ENCODE assay signal across 22 cellular contexts in the genomic region with DNA sequence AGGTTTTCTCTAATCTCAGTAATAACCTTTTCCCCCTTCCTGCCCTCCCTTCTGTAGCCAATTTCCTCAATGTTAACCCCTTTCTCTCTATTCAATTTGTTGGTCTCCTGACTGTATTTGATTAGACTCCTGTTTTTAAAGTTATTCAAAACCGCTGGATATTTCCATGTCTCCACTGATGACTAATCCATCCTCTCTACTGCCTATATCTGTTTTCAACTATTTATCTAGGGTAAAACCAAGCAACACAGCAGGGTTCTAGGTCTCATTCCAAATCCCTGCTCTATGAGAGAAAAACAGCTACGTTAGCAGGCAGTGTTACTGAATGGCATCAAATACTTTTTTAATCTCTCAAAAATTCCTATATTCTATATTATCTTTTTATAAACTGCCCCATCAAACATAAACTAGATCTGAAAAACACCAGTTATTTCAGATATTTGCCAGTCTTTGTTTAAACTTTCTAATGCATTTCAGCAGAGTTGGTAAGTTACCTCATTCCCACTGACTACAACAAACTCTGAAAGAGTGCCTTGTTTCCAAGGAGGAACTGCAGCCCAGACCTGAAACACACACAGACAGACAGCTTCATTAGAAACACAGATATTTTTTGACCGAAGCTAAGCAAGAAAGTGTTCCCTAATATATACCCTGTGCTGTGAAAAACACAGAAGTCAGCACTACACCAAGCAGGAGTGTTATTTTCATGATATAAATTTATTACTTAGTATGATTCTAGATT. TPM values are rescaled to one million over a fixed set of nuclear protein-coding genes. Genes with fewer than 3 reads are reported as not detected.
DNase-seq lines count a peak whose midpoint lies in the region; FAIRE-seq and TF ChIP-seq lines count a peak whose summit lies in the region.
"Had no signal": no experiment of that assay in that cellular context is flagged by ENCODE, and none has a peak within 500 bp of the region (broad histone marks: within the 10 kb centered on the region; RNA-seq: fewer than 3 reads in every experiment).

No MANE protein-coding gene starts in this region.

- no peak overlapping the region for H3K18ac ChIP-seq in H9 (ENCODE audit: insufficient read length, low read depth, low read length)
- H3K18ac ChIP-seq in H1 (ENCODE audit: extremely low read depth, low read length), result no peak overlapping the region

- no peaks in the 10 kb centered on the region for H3K79me1 ChIP-seq in H9 (ENCODE audit: insufficient read depth, low read depth, low read length, poor library complexity, severe bottlenecking)
- no peaks in the 10 kb centered on the region for H3K79me1 ChIP-seq in H1 (ENCODE audit: low read depth, low read length)

- H4K8ac ChIP-seq in H9 (replicated peaks; ENCODE audit: insufficient read length, low read depth, low read length) (no peak overlapping the region), H1 (ENCODE audit: extremely low read depth, insufficient read depth, low read length) (no peak overlapping the region)

- H4K20me1 ChIP-seq in H9 (ENCODE audit: control insufficient read depth, insufficient read depth, insufficient read length) (no peaks in the 10 kb centered on the region), OCI-LY7 (ENCODE audit: insufficient read depth, low read length) (no peaks in the 10 kb centered on the region), H1 (replicated peaks in 1 of 2; ENCODE audit: control insufficient read depth in 1 of 2, insufficient read depth in 2 of 2, low read length in 2 of 2) (no peaks in the 10 kb centered on the region)

- H3K9ac ChIP-seq in H9 (ENCODE audit: extremely low read depth, insufficient read length, low read length) (no peak overlapping the region), H1 (replicated peaks in 1 of 4; ENCODE audit: extremely low read depth in 1 of 4, low read depth in 3 of 4, low read length in 3 of 4) (peak overlapping the region in 1 of 4 experiments; percentile 40; a peak in 2 of 7 replicates)

- POLR2A ChIA-PET in OCI-LY7 (lab: Charles Lee), result interaction anchor here (0.7 to 14.6 kb wide), 5 partner anchors 10 to 591 kb away, joined by 3 to 295 read pairs (median 3); a partner anchor contains a TSS
- POLR2A ChIA-PET in H1 (lab: Charles Lee; ENCODE audit: partially characterized antibody), result interaction anchor here (0.7 to 0.9 kb wide), 2 partner anchors 8 to 20 kb away, joined by 3 read pairs; a partner anchor contains a TSS

- H2BK120ac ChIP-seq in H9 (ENCODE audit: low read depth, low read length, poor library complexity, severe bottlenecking) (no peak overlapping the region), H1 (replicated peaks; ENCODE audit: low read depth, low read length) (peak overlapping the region; percentile 66)

- H3K23me2 ChIP-seq in H9 (ENCODE audit: insufficient read length, low read depth, low read length, poor library complexity, severe bottlenecking), result no peaks in the 10 kb centered on the region
- H3K23me2 ChIP-seq in H1 (ENCODE audit: low read depth, low read length), result no peaks in the 10 kb centered on the region

- CTCF ChIA-PET in OCI-LY7 (lab: Charles Lee; ENCODE audit: unreplicated experiment), result no interaction called here
- CTCF ChIA-PET in H1 (lab: Charles Lee; ENCODE audit: partially characterized antibody), result interaction anchor here (0.6 to 5.7 kb wide), 5 partner anchors 11 to 1246 kb away, joined by 3 to 52 read pairs (median 3); no protein-coding TSS in a partner anchor

- H3K27me3 Mint-ChIP-seq in H9 (ENCODE audit: low read depth), result no peaks in the 10 kb centered on the region; the same call in 1 of the 2 replicates
- H3K27me3 Mint-ChIP-seq in osteocyte (ENCODE audit: unreplicated experiment), result no peaks in the 10 kb centered on the region

- TF ChIP-seq RAD21 in H1 (IDR thresholded peaks at IDR 0.05 in 1 of 2, conservative IDR thresholded peaks at IDR 0.05 in 1 of 2; ENCODE audit: low read depth in 2 of 2, low read length in 2 of 2), result no peak

- H3K36me3 Mint-ChIP-seq in H9 (ENCODE audit: insufficient read depth in 1 of 3, low read depth in 3 of 3), result peaks cover 21 to 48% (median 38%) of the 10 kb centered on the region in 3 experiments
- H3K36me3 Mint-ChIP-seq in osteocyte (ENCODE audit: unreplicated experiment), result peaks cover 6% of the 10 kb centered on the region

- H2BK12ac ChIP-seq in H9 (ENCODE audit: insufficient read length, low read depth, low read length) (no peak overlapping the region), H1 (ENCODE audit: low read depth, low read length) (no peak overlapping the region; the same call in 1 of the 2 replicates)

- no peaks in the 10 kb centered on the region for H3K27me3 ChIP-seq in H9 (ENCODE audit: insufficient read depth, low read length)
- H3K27me3 ChIP-seq in H1 (replicated peaks in 1 of 4; ENCODE audit: control insufficient read depth in 3 of 4, extremely low read depth in 1 of 4, insufficient read depth in 3 of 4, low read length in 3 of 4), result no peaks in the 10 kb centered on the region
- H3K27me3 ChIP-seq in prostate gland (replicated peaks; ENCODE audit: insufficient read depth), result no peaks in the 10 kb centered on the region
- H3K27me3 ChIP-seq: BE2C, neutrophil, SJCRH30 had no signal

- TF ChIP-seq CTCF in H9 (conservative IDR thresholded peaks at IDR 0.05) (no peak), OCI-LY7 (conservative IDR thresholded peaks at IDR 0.05; ENCODE audit: low read length) (no peak), H1 (IDR thresholded peaks at IDR 0.05; ENCODE audit: control extremely low read depth in 1 of 3, insufficient read depth in 1 of 3, low read depth in 1 of 3, low read length in 3 of 3) (no peak), osteocyte (IDR thresholded peaks at IDR 0.05) (no peak), prostate gland (IDR thresholded peaks at IDR 0.05) (no peak)

- H2BK20ac ChIP-seq in H9 (ENCODE audit: low read depth, low read length, poor library complexity, severe bottlenecking), result no peak overlapping the region
- H2BK20ac ChIP-seq in H1 (ENCODE audit: low read length), result no peak overlapping the region

- H3K14ac ChIP-seq in H9 (ENCODE audit: insufficient read depth, low read length) (no peak overlapping the region), H1 (ENCODE audit: insufficient read length) (no peak overlapping the region)

- H4K5ac ChIP-seq in H9 (ENCODE audit: insufficient read length, low read depth, low read length) (no peak overlapping the region), H1 (ENCODE audit: insufficient read length, low read depth, low read length) (peak overlapping the region; percentile 64)

- WGBS in H9 (ENCODE audit: extremely low coverage, insufficient read length, low lambda C conversion rate), result no CpG with 5 or more reads among the region's 3 CpGs
- 80% methylated on average over 3 of the region's 3 CpGs; no CpG with 5 or more reads in 1 of the 2 experiments for WGBS in H1 (ENCODE audit: extremely low coverage in 1 of 2, insufficient coverage in 1 of 2, insufficient read length in 1 of 2, insufficient replicate concordance in 2 of 2, low coverage in 1 of 2, low lambda C conversion rate in 2 of 2, missing lambda C conversion rate in 1 of 2), 2 experiments
- 93% methylated on average over 3 of the region's 3 CpGs for WGBS in prostate gland

- TF ChIP-seq EP300 in H1 (IDR thresholded peaks at IDR 0.05; ENCODE audit: borderline replicate concordance in 1 of 2, low read depth in 2 of 2, low read length in 2 of 2), result no peak

- H3K27ac Mint-ChIP-seq in H9 (peak overlapping the region in 2 of 3 experiments; percentile 49 to 83; a peak in 5 of 7 replicates), osteocyte (ENCODE audit: unreplicated experiment) (peak overlapping the region; percentile 72)

- H4K91ac ChIP-seq in H9 (ENCODE audit: insufficient read length, low read depth, low read length) (no peak overlapping the region), H1 (replicated peaks; ENCODE audit: insufficient read length, low read length) (peak overlapping the region; percentile 53)

- H3K27ac ChIP-seq in H9 (ENCODE audit: insufficient read length, low read depth, low read length) (no peak overlapping the region), OCI-LY7 (ENCODE audit: low read depth, low read length, poor library complexity, severe bottlenecking) (no peak overlapping the region), H1 (ENCODE audit: low read depth, low read length) (no peak overlapping the region), prostate gland (no peak overlapping the region)
- H3K27ac ChIP-seq: neutrophil, SJCRH30 had no signal

- H3K23ac ChIP-seq in H9 (ENCODE audit: insufficient read length, low read depth, low read length) (no peak overlapping the region), H1 (ENCODE audit: insufficient read length) (no peak overlapping the region)

- H3K4ac ChIP-seq in H9 (ENCODE audit: low read depth, low read length) (no peak overlapping the region), H1 (replicated peaks; ENCODE audit: insufficient read length, low read depth, low read length) (no peak overlapping the region)

- H3K4me3 ChIP-seq in OCI-LY7 (ENCODE audit: low read depth, low read length, poor library complexity, severe bottlenecking) (no peak overlapping the region), H1 (ENCODE audit: extremely low read depth in 1 of 4, insufficient read depth in 2 of 4, low read depth in 3 of 4, low read length in 4 of 4) (no peak overlapping the region), prostate gland (no peak overlapping the region)
- H3K4me3 ChIP-seq: SJCRH30 had no signal

- H2BK15ac ChIP-seq in H9 (ENCODE audit: low read depth, low read length) (no peak overlapping the region), H1 (ENCODE audit: low read length) (no peak overlapping the region)

- H3K56ac ChIP-seq in H9 (ENCODE audit: insufficient read length, low read depth, low read length), result no peak overlapping the region
- H3K56ac ChIP-seq in H1 (replicated peaks; ENCODE audit: insufficient read length, low read depth, low read length), result no peak overlapping the region

- H3T11ph ChIP-seq in H9 (ENCODE audit: low read length), result no peak overlapping the region

- H2AK5ac ChIP-seq in H9 (ENCODE audit: insufficient read length, low read length) (no peak overlapping the region), H1 (ENCODE audit: low read depth, low read length) (no peak overlapping the region)

- H3K4me3 Mint-ChIP-seq in H9 (no peak overlapping the region), osteocyte (ENCODE audit: unreplicated experiment) (no peak overlapping the region)

- intact Hi-C loops in OCI-LY7 (cut with micrococcal nuclease; ENCODE audit: unreplicated experiment), result no loop called here
- intact Hi-C loops in prostate gland (cut with DNase I), result no loop called here

- H3K9me3 Mint-ChIP-seq in H9, result peaks cover 14 to 18% of the 10 kb centered on the region in 2 experiments
- no peaks in the 10 kb centered on the region for H3K9me3 Mint-ChIP-seq in osteocyte (ENCODE audit: unreplicated experiment)

- peaks cover 30 to 36% of the 10 kb centered on the region in 2 experiments for H3K4me1 Mint-ChIP-seq in H9
- H3K4me1 Mint-ChIP-seq in osteocyte (ENCODE audit: unreplicated experiment), result peaks cover 12% of the 10 kb centered on the region

- FAIRE-seq in H1 (lab: Jason Lieb, UNC), result no peak
- FAIRE-seq: GM12892 had no signal

- TSS peak; percentile 13 for BruUV-seq in OCI-LY7 (replicated peaks; lab: Mats Ljungman, UMichigan)

- H3K79me2 ChIP-seq in H9 (ENCODE audit: insufficient read depth, low read length), result no peaks in the 10 kb centered on the region
- H3K79me2 ChIP-seq in OCI-LY7 (ENCODE audit: insufficient read depth, low read depth, low read length), result peaks cover 53% of the 10 kb centered on the region
- no peaks in the 10 kb centered on the region for H3K79me2 ChIP-seq in H1 (ENCODE audit: control insufficient read depth in 1 of 2, insufficient read depth in 2 of 2, low read length in 2 of 2)

- no peak overlapping the region for H2BK5ac ChIP-seq in H9 (ENCODE audit: insufficient read length, low read length)
- no peak overlapping the region for H2BK5ac ChIP-seq in H1 (ENCODE audit: low read depth, low read length)

- no peaks in the 10 kb centered on the region; the same call in 1 of the 2 replicates for H3K9me2 ChIP-seq in OCI-LY7 (ENCODE audit: insufficient read depth, low read length)

- H3K4me2 ChIP-seq in H9 (ENCODE audit: insufficient read depth, insufficient read length, low read length) (no peak overlapping the region), OCI-LY7 (ENCODE audit: low read length) (no peak overlapping the region), H1 (ENCODE audit: insufficient read depth in 1 of 2, low read depth in 2 of 2, low read length in 2 of 2) (no peak overlapping the region)

- no peak overlapping the region for H2AFZ ChIP-seq in H9 (ENCODE audit: low read length)
- H2AFZ ChIP-seq in OCI-LY7 (ENCODE audit: low read length), result no peak overlapping the region
- H2AFZ ChIP-seq in H1 (ENCODE audit: low read length), result no peak overlapping the region

- H3K36me3 ChIP-seq in OCI-LY7 (ENCODE audit: insufficient read depth, low read length) (peaks cover 73% of the 10 kb centered on the region), H1 (ENCODE audit: control insufficient read depth in 2 of 4, insufficient read depth in 4 of 4, low read length in 3 of 4) (peaks cover 2 to 23% (median 15%) of the 10 kb centered on the region in 4 experiments; a peak in 6 of 8 replicates), prostate gland (no peaks in the 10 kb centered on the region)
- H3K36me3 ChIP-seq: BE2C, SJCRH30 had no signal

- DNase-seq in H9, result no peak
- no peak for DNase-seq in OCI-LY7 (ENCODE audit: low spot score)
- no peak for DNase-seq in H1 (ENCODE audit: low read depth in 1 of 2, low spot score in 2 of 2)
- no peak for DNase-seq in osteocyte (ENCODE audit: extremely low spot score, unreplicated experiment)
- DNase-seq in NCI-H1436 (lab: John Stamatoyannopoulos, UW), result no peak
- DNase-seq in hepatic stellate cell (ENCODE audit: low spot score), result no peak
- no peak for DNase-seq in prostate gland (ENCODE audit: low spot score)
- DNase-seq: activated CD4-positive, alpha-beta T cell treated with anti-CD3 and anti-CD28 coated beads for 4 hours; activated CD8-positive, alpha-beta memory T cell treated with anti-CD3 and anti-CD28 coated beads, Interleukin-2, amount 50 U/mL, for 48 hours; activated naive CD4-positive, alpha-beta T cell treated with Interleukin-2 at 50 U/mL for 16 hours; BE2C; Calu3; effector CD8-positive, alpha-beta T cell; GF-D8; KBM-7; NCI-H1105; NCI-H526 treated with DMSO at 0.1 percent for 48 hours; PC-3; SJCRH30; stimulated activated CD4-positive, alpha-beta T cell treated with anti-CD3 and anti-CD28 coated beads, Interleukin-2, amount 100 ng/mL, for 48 hours had no signal

- H3K4me1 ChIP-seq in H9 (ENCODE audit: insufficient read depth, low read length), result peaks cover 8% of the 10 kb centered on the region; the same call in 1 of the 2 replicates
- H3K4me1 ChIP-seq in OCI-LY7 (ENCODE audit: insufficient read depth, low read length, poor library complexity, severe bottlenecking), result peaks cover 46% of the 10 kb centered on the region
- peaks cover 0 to 5% (median 2%) of the 10 kb centered on the region in 4 experiments; a peak in 3 of 7 replicates for H3K4me1 ChIP-seq in H1 (replicated peaks in 1 of 4; ENCODE audit: control insufficient read depth in 3 of 4, insufficient read depth in 4 of 4, low read length in 3 of 4)
- no peaks in the 10 kb centered on the region for H3K4me1 ChIP-seq in prostate gland (replicated peaks)
- H3K4me1 ChIP-seq: BE2C, SJCRH30 had no signal

- H3K9me3 ChIP-seq in H9 (ENCODE audit: control insufficient read depth, low read depth, low read length) (peaks cover 7% of the 10 kb centered on the region), OCI-LY7 (ENCODE audit: low read length) (peaks cover 17% of the 10 kb centered on the region; the same call in 1 of the 2 replicates), H1 (ENCODE audit: insufficient read depth in 2 of 2, low read depth in 1 of 2, low read length in 1 of 2) (peaks cover 12 to 13% of the 10 kb centered on the region in 2 experiments), prostate gland (no peaks in the 10 kb centered on the region)
- H3K9me3 ChIP-seq: BE2C, neutrophil, SJCRH30 had no signal

- TF ChIP-seq POLR2A in H1 (IDR thresholded peaks at IDR 0.05; ENCODE audit: control extremely low read depth in 1 of 2, low read depth in 2 of 2, low read length in 2 of 2) (no peak), prostate gland (IDR thresholded peaks at IDR 0.05) (no peak)

RNA-seq across cellular contexts. Expression of a gene that starts 8.2 kb away (rescaled TPM):
- 11.6 and 12.5 TPM in 2 replicates for total RNA-seq in H9 (2021)
- 25.2 TPM in 2 replicates for total RNA-seq in OCI-LY7 (2014; rRNA removed; shearing (Covaris generic))
- 51.4 and 58.1 TPM in 2 replicates for total RNA-seq in OCI-LY7 (2022)
- total RNA-seq in H1 (2021; fragmentation: NEBNext Ultra II Directional; extraction: Animal tissue kit (Norgen Biotek cat#: 25700)), result 19.1 and 19.5 TPM in 2 replicates
- polyA plus RNA-seq in H1 (2011; rRNA removed), result 8.2 and 14.6 TPM in 2 replicates
- 16.8 TPM for polyA plus RNA-seq in H1 (2011; cell fraction: cytosol; rRNA removed)
- 5.6 TPM for polyA plus RNA-seq in H1 (2011; cell fraction: nucleus; rRNA removed)
- 24.6 to 33.9 TPM (median 25.6 TPM) in 4 replicates for polyA plus RNA-seq in H1 (2012, experiment 1 of 2)
- 4.9 TPM for polyA plus RNA-seq in H1 (2012, experiment 2 of 2)
- polyA plus RNA-seq in H1 (2013, experiment 1 of 2), result 11.1 TPM
- 12.6 TPM for polyA plus RNA-seq in H1 (2013, experiment 2 of 2)
- 17.9 TPM in 2 replicates for polyA minus RNA-seq in H1 (2011; rRNA and poly(A)+ RNA removed)
- polyA minus RNA-seq in H1 (2011; cell fraction: cytosol; rRNA and poly(A)+ RNA removed), result 8.7 TPM
- polyA minus RNA-seq in H1 (2011; cell fraction: nucleus; rRNA and poly(A)+ RNA removed), result 17.5 TPM
- total RNA-seq in osteocyte, result 5.0 and 5.5 TPM in 2 replicates
- total RNA-seq in prostate gland, result 1 to 10 TPM; 4.5 to 4.9 TPM

RNA-seq across cellular contexts. Expression of a gene that starts 8.3 kb away (rescaled TPM):
- total RNA-seq in H9 (2021) (17.4 and 19.5 TPM in 2 replicates), OCI-LY7 (2022) (71.8 and 77.9 TPM in 2 replicates), osteocyte (12.2 and 12.9 TPM in 2 replicates), prostate gland (1 to 10 TPM; 6.1 to 9.4 TPM)
- 63.9 and 65.7 TPM in 2 replicates for total RNA-seq in OCI-LY7 (2014; rRNA removed; shearing (Covaris generic))
- 22.0 and 22.2 TPM in 2 replicates for total RNA-seq in H1 (2021; fragmentation: NEBNext Ultra II Directional; extraction: Animal tissue kit (Norgen Biotek cat#: 25700))
- polyA plus RNA-seq in H1 (2011; rRNA removed), result 5.6 and 7.8 TPM in 2 replicates
- polyA plus RNA-seq in H1 (2011; cell fraction: cytosol; rRNA removed), result 12.2 TPM
- 10.3 TPM for polyA plus RNA-seq in H1 (2011; cell fraction: nucleus; rRNA removed)
- 11.5 to 20.0 TPM (median 14.2 TPM) in 4 replicates for polyA plus RNA-seq in H1 (2012, experiment 1 of 2)
- polyA plus RNA-seq in H1 (2012, experiment 2 of 2), result 3.7 TPM
- 9.4 TPM for polyA plus RNA-seq in H1 (2013, experiment 1 of 2)
- 9.2 TPM for polyA plus RNA-seq in H1 (2013, experiment 2 of 2)
- polyA minus RNA-seq in H1 (2011; rRNA and poly(A)+ RNA removed), result 21.7 and 24.5 TPM in 2 replicates
- polyA minus RNA-seq in H1 (2011; cell fraction: cytosol; rRNA and poly(A)+ RNA removed), result 10.4 TPM
- 27.8 TPM for polyA minus RNA-seq in H1 (2011; cell fraction: nucleus; rRNA and poly(A)+ RNA removed)
